ENCODE assay signal across 7 cellular contexts in genomic region chr6:137756788-137757187, GRCh38.
"Had no signal": no experiment of that assay in that cellular context is flagged by ENCODE, and none has a peak within 500 bp of the region (broad histone marks: within the 10 kb centered on the region; RNA-seq: fewer than 3 reads in every experiment).

No MANE protein-coding gene starts in this region.

- H3K4me3 ChIP-seq: GM23338, HAP-1, K562 had no signal

- H3K4me2 ChIP-seq: GM23338 had no signal

- H3K36me3 ChIP-seq: HAP-1 had no signal

- H2AFZ ChIP-seq: GM23338 had no signal

- H3K4me1 ChIP-seq: HAP-1 had no signal

- H3K9me3 ChIP-seq: HAP-1 had no signal

- H3K27ac ChIP-seq: HL-60 had no signal

- DNase-seq: HFFc6, IMR-90, KG1 had no signal
